In genomic region chr6:26537160-26537845, GRCh38 we compare ENCODE assay signal across 8 cellular contexts. TPM values are rescaled to one million over a fixed set of nuclear protein-coding genes. Genes with fewer than 3 reads are reported as not detected.
DNase-seq lines count a peak whose midpoint lies in the region; ATAC-seq and TF ChIP-seq lines count a peak whose summit lies in the region.

No MANE protein-coding gene starts in this region.

- POLR2A ChIA-PET in Caco-2 (lab: Charles Lee): interaction anchor here (0.6 to 1.7 kb wide), 3 partner anchors 16 to 58 kb away, joined by 3 to 6 read pairs (median 4); no protein-coding TSS in a partner anchor
- POLR2A ChIA-PET in IMR-90 (lab: Charles Lee; ENCODE audit: unreplicated experiment): interaction anchor here (0.7 to 1.2 kb wide), 2 partner anchors 312 to 595 kb away, joined by 6 to 21 read pairs; a partner anchor contains a TSS

- peaks cover 7 to 21% of the 10 kb centered on the region in 2 experiments for H3K79me1 ChIP-seq in IMR-90 (ENCODE audit: low read depth in 1 of 2, low read length in 2 of 2)

- peak overlapping the region; percentile 77 for H2BK5ac ChIP-seq in IMR-90 (ENCODE audit: low read depth, low read length, poor library complexity, severe bottlenecking)

- 3% methylated on average over 8 of the region's 37 CpGs; no CpG with 5 or more reads in 1 of the 2 experiments for WGBS in IMR-90 (ENCODE audit: extremely low coverage in 2 of 2, insufficient read length in 1 of 2), 2 experiments

- H3K4me2 ChIP-seq in IMR-90 (ENCODE audit: low read depth, low read length): peak overlapping the region; percentile 75
- H3K4me2 ChIP-seq in OCI-LY3 (ENCODE audit: low read length): peak overlapping the region; percentile 71

- peak overlapping the region; percentile 92 for H3K56ac ChIP-seq in IMR-90 (ENCODE audit: extremely low read depth, insufficient read depth, low read length)

- H3K4me3 ChIP-seq in Caco-2 (ENCODE audit: low read depth, low read length): peak overlapping the region; percentile 65
- peak overlapping the region; percentile 62 for H3K4me3 ChIP-seq in IMR-90 (ENCODE audit: insufficient read depth, low read depth, low read length)
- H3K4me3 ChIP-seq in OCI-LY3 (ENCODE audit: low read length): peak overlapping the region; percentile 83
- H3K4me3 ChIP-seq in mucosa of stomach (ENCODE audit: low read length): peak overlapping the region; percentile 71

- TF ChIP-seq POLR2A in IMR-90 (IDR thresholded peaks at IDR 0.05; ENCODE audit: low read depth, low read length): no peak
- TF ChIP-seq POLR2A in erythroblast (IDR thresholded peaks at IDR 0.05; ENCODE audit: low read length): peak; percentile 43

- intact Hi-C loops in Caco-2 (cut with micrococcal nuclease; ENCODE audit: unreplicated experiment) (loop anchor here (1.0 to 10.0 kb wide), 4 partner anchors 16 to 213 kb away; no protein-coding TSS in a partner anchor), IMR-90 (cut with micrococcal nuclease) (loop anchor here (1.0 to 5.0 kb wide), 2 partner anchors 16 to 80 kb away; partner anchors contain the start of gene BTN2A1)

- no TSS peak for BruUV-seq in Caco-2 (replicated peaks; lab: Mats Ljungman, UMichigan)
- BruUV-seq in IMR-90 (replicated peaks; lab: Mats Ljungman, UMichigan): no TSS peak

- peak overlapping the region; percentile 47; the same call in 1 of the 2 replicates for H3K18ac ChIP-seq in IMR-90 (ENCODE audit: low read depth, low read length)

- dilution Hi-C loops in IMR-90 (cut with HindIII; ENCODE audit: low sequenced_read_pairs, unreplicated experiment): no loop called here

- H4K20me1 ChIP-seq in IMR-90 (ENCODE audit: insufficient read depth, low read length) (peaks cover 7% of the 10 kb centered on the region; the same call in 1 of the 2 replicates), OCI-LY3 (ENCODE audit: insufficient read depth, low read length) (no peaks in the 10 kb centered on the region)

- peak overlapping the region; percentile 89 for H3K4me3 Mint-ChIP-seq in Caco-2 (ENCODE audit: unreplicated experiment)

- peak overlapping the region; percentile 65 for H2BK120ac ChIP-seq in IMR-90 (ENCODE audit: low read depth, low read length)

- H3K36me3 ChIP-seq in Caco-2 (ENCODE audit: control insufficient read depth, insufficient read depth, low read length) (no peaks in the 10 kb centered on the region), IMR-90 (ENCODE audit: control insufficient read depth, insufficient read depth, low read length) (peaks cover 3% of the 10 kb centered on the region; the same call in 1 of the 2 replicates), OCI-LY3 (replicated peaks; ENCODE audit: low read depth, low read length) (peaks cover 3% of the 10 kb centered on the region), mucosa of stomach (ENCODE audit: control insufficient read depth, insufficient read depth, low read length) (no peaks in the 10 kb centered on the region)

- peak overlapping the region; percentile 90 for H4K91ac ChIP-seq in IMR-90 (ENCODE audit: insufficient read depth, low read depth, low read length)

- H3K27me3 ChIP-seq in Caco-2 (replicated peaks; ENCODE audit: control insufficient read depth, insufficient read depth, low read length): no peaks in the 10 kb centered on the region
- H3K27me3 ChIP-seq in IMR-90 (ENCODE audit: control insufficient read depth, insufficient read depth, low read length): no peaks in the 10 kb centered on the region
- H3K27me3 ChIP-seq in OCI-LY3 (ENCODE audit: low read depth, low read length): no peaks in the 10 kb centered on the region
- no peaks in the 10 kb centered on the region for H3K27me3 ChIP-seq in mucosa of stomach (ENCODE audit: control insufficient read depth, insufficient read depth, low read length)

- DNase-seq in Caco-2 (peak; percentile 90 to 91), IMR-90 (peak; percentile 96), activated T-cell treated with anti-CD3 and anti-CD28 coated beads for 4 hours (peak; percentile 91), erythroblast (lab: John Stamatoyannopoulos, UW) (peak; percentile 96 to 97)
- peak; percentile 83 to 94 for DNase-seq in stimulated activated CD8-positive, alpha-beta memory T cell treated with anti-CD3 and anti-CD28 coated beads, Interleukin-4, amount 100 ng/mL, for 4 hours (ENCODE audit: low read depth in 2 of 2, low spot score in 1 of 2)

- H3K36me3 Mint-ChIP-seq in Caco-2 (ENCODE audit: insufficient read depth, unreplicated experiment): peaks cover 32% of the 10 kb centered on the region

- peak overlapping the region; percentile 74 for H3K14ac ChIP-seq in IMR-90 (replicated peaks; ENCODE audit: low read depth, low read length)

- peak overlapping the region; percentile 86 for H3K4ac ChIP-seq in IMR-90 (ENCODE audit: low read depth, low read length)

- H3K79me2 ChIP-seq in OCI-LY3 (ENCODE audit: low read length): peaks cover 20% of the 10 kb centered on the region

- in situ Hi-C loops in IMR-90 (cut with MboI; ENCODE audit: low sequenced_read_pairs): no loop called here

- peaks cover 4% of the 10 kb centered on the region; the same call in 1 of the 2 replicates for H3K4me1 ChIP-seq in Caco-2
- H3K4me1 ChIP-seq in IMR-90 (ENCODE audit: control insufficient read depth, insufficient read depth, low read length): peaks cover 2% of the 10 kb centered on the region; the same call in 1 of the 2 replicates
- peaks cover 25% of the 10 kb centered on the region for H3K4me1 ChIP-seq in OCI-LY3 (ENCODE audit: low read length)
- H3K4me1 ChIP-seq in mucosa of stomach (ENCODE audit: control insufficient read depth, insufficient read depth, low read length): peaks cover 15% of the 10 kb centered on the region

- H3K4me1 Mint-ChIP-seq in Caco-2 (ENCODE audit: low read depth, unreplicated experiment): peaks cover 15% of the 10 kb centered on the region

- H3K27me3 Mint-ChIP-seq in Caco-2 (ENCODE audit: insufficient read depth, unreplicated experiment): peaks cover 2% of the 10 kb centered on the region

- TF ChIP-seq CTCF in Caco-2 (IDR thresholded peaks at IDR 0.05; ENCODE audit: insufficient read depth in 1 of 2, low read depth in 1 of 2, low read length in 1 of 2, severe bottlenecking in 1 of 2, unreplicated experiment in 1 of 2) (no peak), IMR-90 (conservative IDR thresholded peaks at IDR 0.05; ENCODE audit: low read depth, low read length) (no peak), OCI-LY3 (IDR thresholded peaks at IDR 0.05; ENCODE audit: low read depth, low read length) (no peak)

- peak overlapping the region; percentile 91 for H2AK9ac ChIP-seq in IMR-90 (replicated peaks; ENCODE audit: low read depth, low read length, poor library complexity)

- H2AFZ ChIP-seq in IMR-90 (replicated peaks; ENCODE audit: low read length, poor library complexity) (peak overlapping the region; percentile 87), OCI-LY3 (ENCODE audit: low read depth, low read length) (peak overlapping the region; percentile 58)

- H3K9ac ChIP-seq in IMR-90 (ENCODE audit: low read depth, low read length) (peak overlapping the region; percentile 71), OCI-LY3 (ENCODE audit: low read length) (peak overlapping the region; percentile 82), mucosa of stomach (ENCODE audit: low read length) (peak overlapping the region; percentile 96)

- H3K9me3 ChIP-seq in Caco-2 (no peaks in the 10 kb centered on the region), IMR-90 (ENCODE audit: control insufficient read depth, insufficient read depth, low read length) (no peaks in the 10 kb centered on the region), OCI-LY3 (ENCODE audit: insufficient read depth, low read length) (no peaks in the 10 kb centered on the region), mucosa of stomach (ENCODE audit: control insufficient read depth, low read length) (no peaks in the 10 kb centered on the region)

- ATAC-seq in GM21528 (IDR thresholded peaks at IDR 0.05; ENCODE audit: low FRiP score, unreplicated experiment): peak; percentile 45
- peak; percentile 70 for ATAC-seq in IMR-90 (ENCODE audit: low read depth)

- peak overlapping the region; percentile 66 for H4K5ac ChIP-seq in IMR-90 (ENCODE audit: low read depth, low read length)

- H2AK5ac ChIP-seq in IMR-90 (ENCODE audit: low read depth, low read length): 0 out of 2 replicates have a peak overlapping the region, but pooled peaks have one; percentile 12

- H2BK20ac ChIP-seq in IMR-90 (ENCODE audit: low read depth, low read length): peak overlapping the region; percentile 20; the same call in 1 of the 2 replicates

- peak overlapping the region; percentile 91 for H3K23ac ChIP-seq in IMR-90 (ENCODE audit: low read depth, low read length)

- no peaks in the 10 kb centered on the region for H3K9me3 Mint-ChIP-seq in Caco-2 (ENCODE audit: unreplicated experiment)

- H3K27ac Mint-ChIP-seq in Caco-2 (ENCODE audit: unreplicated experiment): peak overlapping the region; percentile 97

- CTCF ChIA-PET in Caco-2 (lab: Charles Lee): interaction anchor here (1.0 to 1.5 kb wide), 3 partner anchors 34 to 196 kb away, joined by 3 to 6 read pairs (median 5); no protein-coding TSS in a partner anchor
- CTCF ChIA-PET in IMR-90 (lab: Yijun Ruan, JAX): interaction anchor here (1.0 to 1.2 kb wide), 3 partner anchors 195 to 286 kb away, joined by 3 to 4 read pairs (median 3); a partner anchor contains a TSS

- H4K8ac ChIP-seq in IMR-90 (ENCODE audit: low read depth in 2 of 2, low read length in 2 of 2): peak overlapping the region; percentile 74 to 85

- H3K27ac ChIP-seq in IMR-90 (ENCODE audit: insufficient read depth, low read length) (peak overlapping the region; percentile 65), OCI-LY3 (ENCODE audit: low read length) (peak overlapping the region; percentile 97)

- peak overlapping the region; percentile 64; the same call in 2 of the 3 replicates for H2BK15ac ChIP-seq in IMR-90 (ENCODE audit: low read depth, low read length)

- H3K9me1 ChIP-seq in IMR-90 (ENCODE audit: insufficient read depth, low read length): peaks cover 3% of the 10 kb centered on the region; the same call in 1 of the 2 replicates

- TF ChIP-seq RAD21 in IMR-90 (IDR thresholded peaks at IDR 0.05; ENCODE audit: low read length): no peak; the same call in 1 of the 2 replicates

TF ChIP-seq in IMR-90, 13 proteins besides CTCF, POLR2A, EP300 and RAD21 (continues in another document):
- peak; percentile 56 for TF ChIP-seq RCOR1 (IDR thresholded peaks at IDR 0.05; ENCODE audit: insufficient replicate concordance, low read length)

RNA-seq across cellular contexts. Expression of gene HMGN4, which starts 0.9 kb away (rescaled TPM):
- total RNA-seq in Caco-2 (2022) (29.6 and 30.8 TPM in 2 replicates), IMR-90 (2012; rRNA removed) (49.2 and 50.2 TPM in 2 replicates)
- 36.0 and 46.4 TPM in 2 replicates for polyA plus RNA-seq in IMR-90 (2012; rRNA removed)
- 13.5 and 14.4 TPM in 2 replicates for polyA plus RNA-seq in IMR-90 (2012; cell fraction: cytosol; rRNA removed)
- 4.4 and 20.9 TPM in 2 replicates for polyA plus RNA-seq in IMR-90 (2012; cell fraction: nucleus; rRNA removed; ENCODE audit: low replicate concordance)

RNA-seq across cellular contexts. Expression of gene BTN1A1, which starts 37.2 kb away (rescaled TPM):
- total RNA-seq in Caco-2 (2022) (7.3 and 8.3 TPM in 2 replicates), IMR-90 (2012; rRNA removed) (not detected in 2 replicates)
- not detected in 2 replicates for polyA plus RNA-seq in IMR-90 (2012; rRNA removed)
- not detected in 2 replicates for polyA plus RNA-seq in IMR-90 (2012; cell fraction: cytosol; rRNA removed)
- not detected in 2 replicates for polyA plus RNA-seq in IMR-90 (2012; cell fraction: nucleus; rRNA removed; ENCODE audit: low replicate concordance)

RNA-seq across cellular contexts. Expression of gene ABT1, which starts 59.5 kb away (rescaled TPM):
- total RNA-seq in Caco-2 (2022): 15.1 and 17.0 TPM in 2 replicates
- total RNA-seq in IMR-90 (2012; rRNA removed): 12.2 and 15.4 TPM in 2 replicates
- polyA plus RNA-seq in IMR-90 (2012; rRNA removed): 15.2 and 16.7 TPM in 2 replicates
- polyA plus RNA-seq in IMR-90 (2012; cell fraction: cytosol; rRNA removed): 11.9 and 18.6 TPM in 2 replicates
- polyA plus RNA-seq in IMR-90 (2012; cell fraction: nucleus; rRNA removed; ENCODE audit: low replicate concordance): 9.6 and 14.5 TPM in 2 replicates

Comparison
In these comparisons a context has a peak if more than half of its experiments do, and no peak if none do; other contexts are left out.
1. Peak in every context shown above with its lines: DNase-seq, ATAC-seq, H3K4me3 ChIP-seq and H3K27ac ChIP-seq.